1 cellular context compared by ENCODE assay signal in the genomic region with DNA sequence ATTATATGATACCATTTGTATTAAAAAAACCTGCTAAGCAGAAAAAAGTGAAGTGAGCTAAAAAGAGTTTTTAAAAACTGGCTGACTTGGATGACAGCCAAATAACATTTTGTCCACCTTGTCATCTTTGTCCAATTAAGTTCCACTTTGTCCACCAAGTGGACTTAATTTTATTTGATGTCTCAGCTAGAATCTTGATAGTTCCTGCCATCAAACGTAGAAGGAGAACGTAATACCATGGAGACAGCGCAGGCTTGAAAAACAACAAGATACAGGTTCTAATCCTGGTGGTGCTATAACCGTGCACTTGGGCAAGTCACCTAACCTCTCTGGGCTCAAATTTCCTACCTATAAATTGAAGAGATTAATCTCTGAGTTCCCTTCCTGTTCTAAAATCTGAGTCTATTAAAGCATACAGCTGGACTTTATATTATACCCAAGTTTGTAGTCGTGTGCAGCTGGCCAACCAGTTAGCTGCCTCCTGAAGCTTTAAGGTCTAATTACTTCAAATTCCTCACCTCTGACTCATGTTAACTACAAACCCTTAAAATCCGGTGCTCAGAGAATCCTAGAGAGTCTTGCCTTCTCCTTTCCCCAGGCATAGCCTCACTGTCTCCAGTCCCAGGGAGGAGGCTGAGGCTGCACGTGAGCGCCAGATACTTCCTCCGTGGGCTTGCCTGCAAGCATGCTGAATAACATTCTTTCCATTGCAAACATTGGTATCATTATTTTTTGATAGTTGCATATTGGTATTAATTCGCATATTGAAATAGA.
TF ChIP-seq lines count a peak whose summit lies in the region.

No MANE protein-coding gene starts in this region.

TF ChIP-seq in HCT116, 20 proteins besides CTCF, POLR2A, EP300 and RAD21 (continued from another document):
- TF ChIP-seq, protein P1, sequence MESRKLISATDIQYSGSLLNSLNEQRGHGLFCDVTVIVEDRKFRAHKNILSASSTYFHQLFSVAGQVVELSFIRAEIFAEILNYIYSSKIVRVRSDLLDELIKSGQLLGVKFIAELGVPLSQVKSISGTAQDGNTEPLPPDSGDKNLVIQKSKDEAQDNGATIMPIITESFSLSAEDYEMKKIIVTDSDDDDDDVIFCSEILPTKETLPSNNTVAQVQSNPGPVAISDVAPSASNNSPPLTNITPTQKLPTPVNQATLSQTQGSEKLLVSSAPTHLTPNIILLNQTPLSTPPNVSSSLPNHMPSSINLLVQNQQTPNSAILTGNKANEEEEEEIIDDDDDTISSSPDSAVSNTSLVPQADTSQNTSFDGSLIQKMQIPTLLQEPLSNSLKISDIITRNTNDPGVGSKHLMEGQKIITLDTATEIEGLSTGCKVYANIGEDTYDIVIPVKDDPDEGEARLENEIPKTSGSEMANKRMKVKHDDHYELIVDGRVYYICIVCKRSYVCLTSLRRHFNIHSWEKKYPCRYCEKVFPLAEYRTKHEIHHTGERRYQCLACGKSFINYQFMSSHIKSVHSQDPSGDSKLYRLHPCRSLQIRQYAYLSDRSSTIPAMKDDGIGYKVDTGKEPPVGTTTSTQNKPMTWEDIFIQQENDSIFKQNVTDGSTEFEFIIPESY (IDR thresholded peaks at IDR 0.05; ENCODE audit: extremely low read depth, insufficient replicate concordance, low read length) = no peak
- TF ChIP-seq FOSL1 (IDR thresholded peaks at IDR 0.05; ENCODE audit: low read depth) (peak; percentile 74), TCF7L2 (IDR thresholded peaks at IDR 0.05; ENCODE audit: borderline replicate concordance, extremely low read depth, insufficient read depth, insufficient read length) (peak; percentile 51), JUND (IDR thresholded peaks at IDR 0.05) (peak; percentile 77), SRF (IDR thresholded peaks at IDR 0.05; ENCODE audit: low read depth) (0 out of 2 replicates have a peak, but pooled peaks have one; percentile 21)
TF ChIP-seq in HCT116: peak in this region for 8.
